Comparison of ENCODE assay signal across 8 cellular contexts in the genomic region with DNA sequence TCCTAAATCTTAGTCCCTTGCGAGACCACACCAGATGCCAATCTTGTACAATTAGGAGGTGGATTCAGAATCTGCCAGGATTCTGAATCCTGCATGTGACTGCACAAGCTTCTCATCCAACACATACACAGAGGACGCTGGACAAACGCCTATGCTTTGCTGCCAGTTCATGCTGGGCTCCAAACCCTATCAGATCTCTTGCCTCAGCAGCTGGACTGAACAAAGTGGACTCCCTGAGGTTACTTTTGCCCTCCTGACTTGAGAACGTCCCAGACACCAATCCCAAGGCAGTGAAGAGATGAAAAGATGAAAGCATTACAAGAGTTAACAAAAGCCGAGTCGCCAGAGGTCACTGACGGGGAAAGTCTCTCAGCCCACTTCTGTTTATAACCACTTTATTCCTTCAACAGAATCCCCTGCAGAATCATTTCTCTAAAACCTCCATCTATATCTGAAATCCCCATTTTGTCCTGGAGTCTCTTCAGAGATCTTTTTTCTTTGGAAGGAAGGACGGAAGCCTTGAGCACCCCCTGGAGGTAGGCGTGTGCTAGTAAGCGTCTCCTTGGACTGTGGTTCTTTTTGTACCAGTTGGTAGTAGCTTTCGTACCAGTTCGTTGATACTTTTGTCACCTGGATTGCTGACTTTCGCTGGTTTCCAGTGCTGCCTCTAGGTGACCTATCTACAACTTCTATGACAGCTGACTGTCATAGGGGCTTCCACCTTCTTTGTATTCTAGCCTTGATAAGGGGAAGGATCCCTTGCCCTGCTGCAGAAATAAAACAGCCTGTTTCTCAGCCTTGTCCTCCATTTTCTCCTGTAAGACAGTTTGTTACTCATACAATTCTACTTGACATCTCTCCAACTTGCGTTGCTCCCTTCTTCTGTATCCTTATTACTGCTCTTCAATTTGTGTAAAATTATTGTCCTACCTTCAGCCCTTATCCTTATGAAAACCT. TPM values are rescaled to one million over a fixed set of nuclear protein-coding genes. Genes with fewer than 3 reads are reported as not detected.
A peak's percentile ranks its signal among the peaks of the same experiment; 100 is the strongest.
DNase-seq lines count a peak whose midpoint lies in the region; ATAC-seq, FAIRE-seq and TF ChIP-seq lines count a peak whose summit lies in the region.

No MANE protein-coding gene starts in this region.

- H3K27me3 Mint-ChIP-seq in activated naive CD4-positive, alpha-beta T cell treated with anti-CD3 and anti-CD28 coated beads, Interleukin-2, amount 50 U/mL, for 24 hours: peaks cover 5% of the 10 kb centered on the region
- H3K27me3 Mint-ChIP-seq in progenitor cell of endocrine pancreas: peaks cover 17% of the 10 kb centered on the region

- peaks cover 4% of the 10 kb centered on the region for H3K9me3 Mint-ChIP-seq in activated naive CD4-positive, alpha-beta T cell treated with anti-CD3 and anti-CD28 coated beads, Interleukin-2, amount 50 U/mL, for 24 hours
- H3K9me3 Mint-ChIP-seq in progenitor cell of endocrine pancreas (ENCODE audit: low read depth): no peaks in the 10 kb centered on the region

- peak overlapping the region; percentile 94 for H3K27ac Mint-ChIP-seq in activated naive CD4-positive, alpha-beta T cell treated with anti-CD3 and anti-CD28 coated beads, Interleukin-2, amount 50 U/mL, for 24 hours
- H3K27ac Mint-ChIP-seq in progenitor cell of endocrine pancreas: no peak overlapping the region

- peaks cover 46% of the 10 kb centered on the region for H3K4me1 Mint-ChIP-seq in activated naive CD4-positive, alpha-beta T cell treated with anti-CD3 and anti-CD28 coated beads, Interleukin-2, amount 50 U/mL, for 24 hours
- no peaks in the 10 kb centered on the region for H3K4me1 Mint-ChIP-seq in progenitor cell of endocrine pancreas (ENCODE audit: low read depth)

- DNase-seq in Daoy (ENCODE audit: low read depth) (peak; percentile 76), SHP77 treated with DMSO at 0.1 percent for 48 hours (lab: John Stamatoyannopoulos, UW) (peak; percentile 33), Right ventricle myocardium superior (peak; percentile 67), progenitor cell of endocrine pancreas (ENCODE audit: low spot score, unreplicated experiment) (peak; percentile 18), urothelium cell line (ENCODE audit: low spot score) (peak; percentile 83)

- ATAC-seq in GM21786 (IDR thresholded peaks at IDR 0.05; ENCODE audit: unreplicated experiment) (peak; percentile 37), Right ventricle myocardium superior (ENCODE audit: poor library complexity) (peak; percentile 97)

- no peak for FAIRE-seq in urothelium cell line (lab: Jason Lieb, UNC)

- TF ChIP-seq CTCF in LNCAP (IDR thresholded peaks at IDR 0.05) (peak; percentile 83), progenitor cell of endocrine pancreas (IDR thresholded peaks at IDR 0.05; ENCODE audit: unreplicated experiment) (peak; percentile 79)

- H3K36me3 Mint-ChIP-seq in activated naive CD4-positive, alpha-beta T cell treated with anti-CD3 and anti-CD28 coated beads, Interleukin-2, amount 50 U/mL, for 24 hours: peaks cover 2% of the 10 kb centered on the region
- H3K36me3 Mint-ChIP-seq in progenitor cell of endocrine pancreas (ENCODE audit: insufficient read depth): no peaks in the 10 kb centered on the region

- intact Hi-C loops in Right ventricle myocardium superior (cut with DNase I): loop anchor here (5.0 kb wide), 1 partner anchor 276 kb away; no protein-coding TSS in a partner anchor

- H3K4me3 Mint-ChIP-seq in activated naive CD4-positive, alpha-beta T cell treated with anti-CD3 and anti-CD28 coated beads, Interleukin-2, amount 50 U/mL, for 24 hours: peak overlapping the region; percentile 69
- H3K4me3 Mint-ChIP-seq in progenitor cell of endocrine pancreas (ENCODE audit: low read depth): no peak overlapping the region

RNA-seq across cellular contexts. Expression of a gene that starts 26.1 kb away (rescaled TPM):
- 27.7 and 33.1 TPM in 2 replicates for total RNA-seq in Daoy (2014; rRNA removed; shearing (Covaris generic))
- total RNA-seq in Right ventricle myocardium superior: 13.2 TPM
- total RNA-seq in progenitor cell of endocrine pancreas: 33.5 and 34.6 TPM in 2 replicates

Comparison
In these comparisons a context has a peak if more than half of its experiments do, and no peak if none do; other contexts are left out.
1. Peak in every context shown above with its lines: DNase-seq and ATAC-seq.
2. DNase-seq: peak in every context shown above with its lines; median percentile 83 in urothelium cell line; 76 in Daoy; 67 in Right ventricle myocardium superior; 33 in SHP77 treated with DMSO at 0.1 percent for 48 hours; 18 in progenitor cell of endocrine pancreas.